Comparison of ENCODE assay signal across 4 cellular contexts in the genomic region with DNA sequence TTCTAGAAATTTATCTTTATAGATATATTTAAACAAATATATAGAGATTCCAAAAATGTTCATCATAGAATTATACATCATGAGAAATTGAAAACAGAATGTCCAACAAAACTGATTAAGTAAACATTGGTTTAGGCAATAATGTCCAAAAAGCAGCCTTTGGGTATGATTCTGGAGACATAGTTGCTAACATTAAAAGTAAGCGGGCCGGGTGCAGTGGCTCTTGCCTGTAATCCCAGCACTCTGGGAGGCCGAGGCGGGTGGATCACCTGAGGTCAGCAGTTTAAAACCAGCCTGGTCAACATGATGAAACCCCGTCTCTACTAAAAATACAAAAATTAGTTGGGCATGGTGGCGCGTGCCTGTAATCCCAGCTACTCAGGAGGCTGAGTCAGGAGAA. TPM values are rescaled to one million over a fixed set of nuclear protein-coding genes. Genes with fewer than 3 reads are reported as not detected.
"Had no signal": no experiment of that assay in that cellular context is flagged by ENCODE, and none has a peak within 500 bp of the region (broad histone marks: within the 10 kb centered on the region; RNA-seq: fewer than 3 reads in every experiment).

No MANE protein-coding gene starts in this region.

RNA-seq across cellular contexts. Expression of a gene that starts 20.8 kb away (rescaled TPM):
- total RNA-seq: HT-29, M059J, NCI-H460, SK-MEL-5 had no signal
